29 cellular contexts compared by ENCODE assay signal in genomic region chr16:8377864-8378263, GRCh38.
DNase-seq lines count a peak whose midpoint lies in the region; ATAC-seq and TF ChIP-seq lines count a peak whose summit lies in the region.
"Had no signal": no experiment of that assay in that cellular context is flagged by ENCODE, and none has a peak within 500 bp of the region (broad histone marks: within the 10 kb centered on the region; RNA-seq: fewer than 3 reads in every experiment).

No MANE protein-coding gene starts in this region.

- no peaks in the 10 kb centered on the region for H4K20me1 ChIP-seq in neural cell (ENCODE audit: insufficient read depth)
- H4K20me1 ChIP-seq: BLaER1; BLaER1 treated with 17β-estradiol and CSF1 and Interleukin-3, amounts not matched to agents 10 nM and 100 nM had no signal

- no peaks in the 10 kb centered on the region for H3K27me3 Mint-ChIP-seq in activated T-cell treated with anti-CD3 and anti-CD28 coated beads, Interleukin-2, amount 50 U/mL, for 4 hours (ENCODE audit: low read depth)
- H3K27me3 Mint-ChIP-seq: B cell; CD4-positive, alpha-beta memory T cell; CD4-positive, alpha-beta T cell; CD4-positive, CD25-positive, alpha-beta regulatory T cell; CD8-positive, alpha-beta memory T cell had no signal

- H3K27ac ChIP-seq in neural cell (ENCODE audit: low read length) = no peak overlapping the region
- H3K27ac ChIP-seq: 22Rv1; A549; BLaER1; BLaER1 treated with 17β-estradiol and CSF1 and Interleukin-3, amounts not matched to agents 10 nM and 100 nM; C4-2B had no signal

- H3K9me3 ChIP-seq in neural cell (ENCODE audit: low read length) = no peaks in the 10 kb centered on the region
- H3K9me3 ChIP-seq: A549, BE2C, BLaER1, Caco-2 had no signal

- H3K36me3 Mint-ChIP-seq in activated T-cell treated with anti-CD3 and anti-CD28 coated beads, Interleukin-2, amount 50 U/mL, for 4 hours (ENCODE audit: insufficient read depth) = no peaks in the 10 kb centered on the region
- H3K36me3 Mint-ChIP-seq: CD14-positive monocyte; CD4-positive, alpha-beta memory T cell; CD4-positive, CD25-positive, alpha-beta regulatory T cell; CD8-positive, alpha-beta T cell had no signal

- H3K4me3 Mint-ChIP-seq in activated T-cell treated with anti-CD3 and anti-CD28 coated beads, Interleukin-2, amount 50 U/mL, for 4 hours = no peak overlapping the region
- H3K4me3 Mint-ChIP-seq: B cell; CD14-positive monocyte; CD4-positive, alpha-beta memory T cell; CD4-positive, alpha-beta T cell; CD4-positive, CD25-positive, alpha-beta regulatory T cell; CD8-positive, alpha-beta memory T cell; CD8-positive, alpha-beta T cell had no signal

- TF ChIP-seq CTCF in neural cell (IDR thresholded peaks at IDR 0.05; ENCODE audit: poor library complexity, severe bottlenecking) = no peak

- H3K79me2 ChIP-seq in neural cell (replicated peaks; ENCODE audit: insufficient read depth, low read length) = no peaks in the 10 kb centered on the region

- peaks cover 4% of the 10 kb centered on the region for H3K9me3 Mint-ChIP-seq in activated T-cell treated with anti-CD3 and anti-CD28 coated beads, Interleukin-2, amount 50 U/mL, for 4 hours

- H3K36me3 ChIP-seq in neural cell (ENCODE audit: insufficient read depth, low read length) = no peaks in the 10 kb centered on the region
- H3K36me3 ChIP-seq: BE2C; BLaER1; BLaER1 treated with 17β-estradiol and CSF1 and Interleukin-3, amounts not matched to agents 10 nM and 100 nM had no signal

- H3K27me3 ChIP-seq in neural cell (ENCODE audit: insufficient read depth, low read depth, low read length) = no peaks in the 10 kb centered on the region
- H3K27me3 ChIP-seq: BE2C; BLaER1; BLaER1 treated with 17β-estradiol and CSF1 and Interleukin-3, amounts not matched to agents 10 nM and 100 nM had no signal

- H3F3A ChIP-seq in neural cell (ENCODE audit: insufficient read depth, low read length, poor library complexity, severe bottlenecking) = no peaks in the 10 kb centered on the region

- H2AFZ ChIP-seq in neural cell (ENCODE audit: low read depth, low read length) = no peak overlapping the region

- H3K9me2 ChIP-seq in neural cell (ENCODE audit: insufficient read depth, low read length) = no peaks in the 10 kb centered on the region

- H3K9ac ChIP-seq in neural cell (ENCODE audit: low read length) = no peak overlapping the region
- H3K9ac ChIP-seq: BLaER1; BLaER1 treated with 17β-estradiol and CSF1 and Interleukin-3, amounts not matched to agents 10 nM and 100 nM had no signal

- TF ChIP-seq RAD21 in neural cell (conservative IDR thresholded peaks at IDR 0.05) = no peak

- H3K4me3 ChIP-seq in neural cell (ENCODE audit: low read length) = no peak overlapping the region
- H3K4me3 ChIP-seq: A549; BLaER1; BLaER1 treated with 17β-estradiol and CSF1 and Interleukin-3, amounts not matched to agents 10 nM and 100 nM had no signal

- DNase-seq in activated T-cell treated with anti-CD3 and anti-CD28 coated beads, Interleukin-2, amount 50 U/mL, for 4 hours = no peak
- DNase-seq: 8988T; ACHN; AML-193; BE2C; C1 segment of cervical spinal cord; Caco-2; Calu3; CD4-positive, alpha-beta memory T cell; CD4-positive, alpha-beta T cell; CD4-positive, CD25-positive, alpha-beta regulatory T cell; CD8-positive, alpha-beta memory T cell; CD8-positive, alpha-beta T cell; COR-L47; DMS 273 treated with DMSO at 0.1 percent for 48 hours; DMS153; DMS53; DMS79; DMS79 treated with DMSO at 0.1 percent for 48 hours; DND-41; EL had no signal

- H3K4me2 ChIP-seq in neural cell (ENCODE audit: low read length) = no peak overlapping the region
- H3K4me2 ChIP-seq: A549, BLaER1 had no signal

- ATAC-seq in activated T-cell treated with anti-CD3 and anti-CD28 coated beads, Interleukin-2, amount 50 U/mL, for 4 hours = no peak
- ATAC-seq: A549; CD8-positive, alpha-beta T cell had no signal

- peak; percentile 67 for TF ChIP-seq EP300 in neural cell (conservative IDR thresholded peaks at IDR 0.05; ENCODE audit: poor library complexity, severe bottlenecking)

- no peaks in the 10 kb centered on the region for H3K4me1 Mint-ChIP-seq in activated T-cell treated with anti-CD3 and anti-CD28 coated beads, Interleukin-2, amount 50 U/mL, for 4 hours (ENCODE audit: low read depth)
- H3K4me1 Mint-ChIP-seq: B cell; CD14-positive monocyte; CD4-positive, alpha-beta memory T cell; CD4-positive, CD25-positive, alpha-beta regulatory T cell; CD8-positive, alpha-beta memory T cell had no signal

TF ChIP-seq in neural cell, 6 proteins besides CTCF, POLR2A, EP300 and RAD21:
- TF ChIP-seq SMC3 (conservative IDR thresholded peaks at IDR 0.05; ENCODE audit: poor library complexity) (no peak), POLR2AphosphoS5 (IDR thresholded peaks at IDR 0.05) (peak; percentile 55)
